Comparison of ENCODE assay signal across 9 cellular contexts in genomic region chr1:225811622-225812487, GRCh38. TPM values are rescaled to one million over a fixed set of nuclear protein-coding genes. Genes with fewer than 3 reads are reported as not detected.
DNase-seq lines count a peak whose midpoint lies in the region; ATAC-seq and TF ChIP-seq lines count a peak whose summit lies in the region.
"Had no signal": no experiment of that assay in that cellular context is flagged by ENCODE, and none has a peak within 500 bp of the region (broad histone marks: within the 10 kb centered on the region; RNA-seq: fewer than 3 reads in every experiment).

No MANE protein-coding gene starts in this region.

- POLR2A ChIA-PET in Panc1 (lab: Charles Lee) = no interaction called here
- POLR2A ChIA-PET in activated CD4-positive, alpha-beta T cell treated with anti-CD3 and anti-CD28 coated beads for 36 hours (lab: Charles Lee) = no interaction called here

- H3K4me1 Mint-ChIP-seq in glutamatergic neuron (ENCODE audit: low read depth, unreplicated experiment) = peaks cover 28% of the 10 kb centered on the region
- peaks cover 4% of the 10 kb centered on the region for H3K4me1 Mint-ChIP-seq in activated T-helper 2 cell treated with anti-CD3 and anti-CD28 coated beads, Interferon-gamma antibody, Interleukin-2, Interleukin-4, amounts not matched to agents 10 μg/mL and 5 μg/mL and 100 μg/mL, durations not matched to agents 14 hours and 24 hours and 36 hours (ENCODE audit: low read depth)
- H3K4me1 Mint-ChIP-seq in activated CD4-positive, alpha-beta T cell treated with anti-CD3 and anti-CD28 coated beads for 36 hours = peaks cover 8% of the 10 kb centered on the region

- H3K4me1 ChIP-seq in Panc1 (ENCODE audit: control insufficient read depth, insufficient read depth, low read length) (peaks cover 41% of the 10 kb centered on the region), skeletal muscle satellite cell (ENCODE audit: control insufficient read depth, insufficient read depth, low read length) (peaks cover 31% of the 10 kb centered on the region)

- no peak overlapping the region for H3K27ac ChIP-seq in Panc1 (ENCODE audit: low read length)

- peaks cover 11% of the 10 kb centered on the region for H3K9me3 Mint-ChIP-seq in glutamatergic neuron (ENCODE audit: unreplicated experiment)
- H3K9me3 Mint-ChIP-seq in activated T-helper 2 cell treated with anti-CD3 and anti-CD28 coated beads, Interferon-gamma antibody, Interleukin-2, Interleukin-4, amounts not matched to agents 10 μg/mL and 5 μg/mL and 100 μg/mL, durations not matched to agents 14 hours and 24 hours and 36 hours = no peaks in the 10 kb centered on the region
- no peaks in the 10 kb centered on the region for H3K9me3 Mint-ChIP-seq in activated CD4-positive, alpha-beta T cell treated with anti-CD3 and anti-CD28 coated beads for 36 hours (ENCODE audit: low read depth)

- peak overlapping the region; percentile 95 for H3K4me3 Mint-ChIP-seq in glutamatergic neuron (ENCODE audit: unreplicated experiment)
- H3K4me3 Mint-ChIP-seq in activated T-helper 2 cell treated with anti-CD3 and anti-CD28 coated beads, Interferon-gamma antibody, Interleukin-2, Interleukin-4, amounts not matched to agents 10 μg/mL and 5 μg/mL and 100 μg/mL, durations not matched to agents 14 hours and 24 hours and 36 hours (ENCODE audit: low read depth) = no peak overlapping the region
- no peak overlapping the region for H3K4me3 Mint-ChIP-seq in activated CD4-positive, alpha-beta T cell treated with anti-CD3 and anti-CD28 coated beads for 36 hours

- ATAC-seq in Panc1 = no peak
- no peak for ATAC-seq in GM21723 (IDR thresholded peaks at IDR 0.05; ENCODE audit: unreplicated experiment)
- ATAC-seq in activated CD4-positive, alpha-beta T cell treated with anti-CD3 and anti-CD28 coated beads for 36 hours = no peak

- H3K27me3 ChIP-seq in Panc1 (ENCODE audit: control insufficient read depth, insufficient read depth, low read length) (no peaks in the 10 kb centered on the region), skeletal muscle satellite cell (ENCODE audit: control insufficient read depth, insufficient read depth, low read length) (no peaks in the 10 kb centered on the region)

- peak overlapping the region; percentile 97 for H3K27ac Mint-ChIP-seq in glutamatergic neuron (ENCODE audit: unreplicated experiment)
- H3K27ac Mint-ChIP-seq in activated T-helper 2 cell treated with anti-CD3 and anti-CD28 coated beads, Interferon-gamma antibody, Interleukin-2, Interleukin-4, amounts not matched to agents 10 μg/mL and 5 μg/mL and 100 μg/mL, durations not matched to agents 14 hours and 24 hours and 36 hours = no peak overlapping the region
- no peak overlapping the region for H3K27ac Mint-ChIP-seq in activated CD4-positive, alpha-beta T cell treated with anti-CD3 and anti-CD28 coated beads for 36 hours

- no peaks in the 10 kb centered on the region for H3K36me3 ChIP-seq in Panc1 (ENCODE audit: control insufficient read depth, insufficient read depth, low read length)
- no peaks in the 10 kb centered on the region for H3K36me3 ChIP-seq in skeletal muscle satellite cell (ENCODE audit: insufficient read depth, low read length)

- TF ChIP-seq CTCF in GM10266 (IDR thresholded peaks at IDR 0.05; ENCODE audit: control insufficient read depth, insufficient read depth, low read depth, missing control alignments) = peak; percentile 11
- peak; percentile 86 for TF ChIP-seq CTCF in Panc1 (IDR thresholded peaks at IDR 0.05)
- TF ChIP-seq CTCF in glutamatergic neuron (IDR thresholded peaks at IDR 0.05; ENCODE audit: partially characterized antibody, unreplicated experiment) = no peak

- H3K9ac ChIP-seq in skeletal muscle satellite cell (ENCODE audit: low read depth, low read length) = no peak overlapping the region

- H3K4me3 ChIP-seq in Panc1 (ENCODE audit: low read depth in 2 of 2, low read length in 2 of 2) (peak overlapping the region in 1 of 2 experiments; percentile 62; a peak in 2 of 4 replicates), skeletal muscle satellite cell (ENCODE audit: low read length) (no peak overlapping the region)

- intact Hi-C loops in Panc1 (cut with micrococcal nuclease; ENCODE audit: unreplicated experiment) = no loop called here
- intact Hi-C loops in activated T-helper 2 cell treated with anti-CD3 and anti-CD28 coated beads, Interferon-gamma antibody, Interleukin-2, Interleukin-4, amounts not matched to agents 10 μg/mL and 5 μg/mL and 100 μg/mL, durations not matched to agents 14 hours and 24 hours and 36 hours (cut with micrococcal nuclease) = loop anchor here (5.0 kb wide), 2 partner anchors 35 to 85 kb away; partner anchors contain the start of gene SRP9
- intact Hi-C loops in activated CD4-positive, alpha-beta T cell treated with anti-CD3 and anti-CD28 coated beads for 36 hours (cut with DNase I, micrococcal nuclease) = no loop called here

- H3K27me3 Mint-ChIP-seq in glutamatergic neuron (ENCODE audit: unreplicated experiment) = peaks cover 8% of the 10 kb centered on the region
- H3K27me3 Mint-ChIP-seq in activated T-helper 2 cell treated with anti-CD3 and anti-CD28 coated beads, Interferon-gamma antibody, Interleukin-2, Interleukin-4, amounts not matched to agents 10 μg/mL and 5 μg/mL and 100 μg/mL, durations not matched to agents 14 hours and 24 hours and 36 hours (ENCODE audit: low read depth) = peaks cover 11% of the 10 kb centered on the region
- peaks cover 4% of the 10 kb centered on the region for H3K27me3 Mint-ChIP-seq in activated CD4-positive, alpha-beta T cell treated with anti-CD3 and anti-CD28 coated beads for 36 hours

- BruUV-seq in Panc1 (replicated peaks; lab: Mats Ljungman, UMichigan) = no TSS peak

- in situ Hi-C loops in Panc1 (cut with HindIII; ENCODE audit: low pct_unique_long_range_greater_than_20kb, low sequenced_read_pairs) = no loop called here

- H3K4me2 ChIP-seq in skeletal muscle satellite cell (ENCODE audit: low read length) = peak overlapping the region; percentile 90

- DNase-seq in GM10266 (ENCODE audit: extremely low spot score) (no peak), Panc1 (ENCODE audit: low read depth, low spot score) (no peak), glutamatergic neuron (no peak), NCI-H1048 (lab: John Stamatoyannopoulos, UW) (no peak)
- DNase-seq in activated T-helper 2 cell treated with anti-CD3 and anti-CD28 coated beads, Interferon-gamma antibody, Interleukin-2, Interleukin-4, amounts not matched to agents 10 μg/mL and 5 μg/mL and 100 μg/mL, durations not matched to agents 14 hours and 24 hours and 36 hours (ENCODE audit: low spot score) = no peak
- no peak for DNase-seq in activated CD4-positive, alpha-beta T cell treated with anti-CD3 and anti-CD28 coated beads for 36 hours
- DNase-seq: left cardiac atrium had no signal

- H3K36me3 Mint-ChIP-seq in glutamatergic neuron (ENCODE audit: unreplicated experiment) = no peaks in the 10 kb centered on the region
- H3K36me3 Mint-ChIP-seq in activated T-helper 2 cell treated with anti-CD3 and anti-CD28 coated beads, Interferon-gamma antibody, Interleukin-2, Interleukin-4, amounts not matched to agents 10 μg/mL and 5 μg/mL and 100 μg/mL, durations not matched to agents 14 hours and 24 hours and 36 hours (ENCODE audit: low read depth) = no peaks in the 10 kb centered on the region
- no peaks in the 10 kb centered on the region for H3K36me3 Mint-ChIP-seq in activated CD4-positive, alpha-beta T cell treated with anti-CD3 and anti-CD28 coated beads for 36 hours (ENCODE audit: low read depth)

- H3K9me3 ChIP-seq in Panc1 (ENCODE audit: control insufficient read depth, insufficient read depth, low read depth, low read length) = no peaks in the 10 kb centered on the region
- H3K9me3 ChIP-seq in skeletal muscle satellite cell (replicated peaks; ENCODE audit: low read length) = no peaks in the 10 kb centered on the region

- CTCF ChIA-PET in Panc1 (lab: Charles Lee) = interaction anchor here (0.6 to 1.0 kb wide), 4 partner anchors 35 to 486 kb away, joined by 3 to 10 read pairs (median 8); partner anchors contain the start of gene SRP9
- CTCF ChIA-PET in activated CD4-positive, alpha-beta T cell treated with anti-CD3 and anti-CD28 coated beads for 36 hours (lab: Charles Lee) = interaction anchor here (0.6 to 1.1 kb wide), 4 partner anchors 14 to 1661 kb away, joined by 3 to 5 read pairs (median 3); partner anchors contain the start of gene SRP9

RNA-seq across cellular contexts. Expression of gene EPHX1, which starts 1.9 kb away (rescaled TPM):
- 76.4 TPM for total RNA-seq in Panc1 (2021; ENCODE audit: unreplicated experiment)
- 79.0 TPM for polyA plus RNA-seq in Panc1 (2012; ENCODE audit: insufficient read length)
- 60.4 TPM for total RNA-seq in glutamatergic neuron (ENCODE audit: unreplicated experiment)
- total RNA-seq in skeletal muscle satellite cell (2012; rRNA removed) = 16.4 and 33.5 TPM in 2 replicates
- total RNA-seq in activated T-helper 2 cell treated with anti-CD3 and anti-CD28 coated beads, Interferon-gamma antibody, Interleukin-2, Interleukin-4, amounts not matched to agents 10 μg/mL and 5 μg/mL and 100 μg/mL, durations not matched to agents 14 hours and 24 hours and 36 hours = 2.2 and 2.9 TPM in 2 replicates
- 1 to 10 TPM; 2.5 to 2.6 TPM for total RNA-seq in activated CD4-positive, alpha-beta T cell treated with anti-CD3 and anti-CD28 coated beads for 36 hours

RNA-seq across cellular contexts. Expression of gene SRP9, which starts 34.2 kb away (rescaled TPM):
- 282 TPM for total RNA-seq in Panc1 (2021; ENCODE audit: unreplicated experiment)
- polyA plus RNA-seq in Panc1 (2012; ENCODE audit: insufficient read length) = 264 TPM
- total RNA-seq in glutamatergic neuron (ENCODE audit: unreplicated experiment) = 364 TPM
- total RNA-seq in skeletal muscle satellite cell (2012; rRNA removed) = 202 and 253 TPM in 2 replicates
- total RNA-seq in activated T-helper 2 cell treated with anti-CD3 and anti-CD28 coated beads, Interferon-gamma antibody, Interleukin-2, Interleukin-4, amounts not matched to agents 10 μg/mL and 5 μg/mL and 100 μg/mL, durations not matched to agents 14 hours and 24 hours and 36 hours = 255 and 270 TPM in 2 replicates
- total RNA-seq in activated CD4-positive, alpha-beta T cell treated with anti-CD3 and anti-CD28 coated beads for 36 hours = 100 to 1,000 TPM; 263 to 308 TPM

Comparison
In these comparisons a context has a peak if more than half of its experiments do, and no peak if none do; other contexts are left out.
1. RNA of gene EPHX1, which starts 1.9 kb away (total RNA-seq): 76.4 TPM in Panc1 (single experiment) and 60.4 TPM in glutamatergic neuron (single experiment); 2.5 to 2.6 TPM in activated CD4-positive, alpha-beta T cell treated with anti-CD3 and anti-CD28 coated beads for 36 hours and 2.2 to 2.9 TPM in activated T-helper 2 cell treated with anti-CD3 and anti-CD28 coated beads, Interferon-gamma antibody, Interleukin-2, Interleukin-4, amounts not matched to agents 10 μg/mL and 5 μg/mL and 100 μg/mL, durations not matched to agents 14 hours and 24 hours and 36 hours; every median in the first group is over 10 times any median in the second.